12 cellular contexts compared by ENCODE assay signal in the genomic region with DNA sequence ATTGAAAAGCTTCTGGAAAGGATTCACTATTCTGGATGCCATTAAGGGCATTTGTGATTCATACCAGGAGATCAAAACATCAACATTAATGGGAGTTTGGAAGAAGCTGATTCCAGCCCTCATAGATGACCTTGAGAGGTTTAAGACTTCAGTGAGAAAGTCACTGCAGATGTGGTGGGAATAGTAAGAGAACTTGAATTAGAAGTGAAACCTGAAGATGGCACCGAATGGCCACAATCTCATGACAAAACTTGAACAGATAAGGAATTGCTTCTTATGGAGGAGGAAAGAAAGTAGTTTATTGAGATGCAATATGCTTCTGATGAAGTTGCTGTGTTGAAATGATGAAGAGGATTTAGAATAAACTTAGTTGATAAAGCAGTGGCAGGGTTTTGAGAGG.
DNase-seq lines count a peak whose midpoint lies in the region; ATAC-seq and TF ChIP-seq lines count a peak whose summit lies in the region.
"Had no signal": no experiment of that assay in that cellular context is flagged by ENCODE, and none has a peak within 500 bp of the region (broad histone marks: within the 10 kb centered on the region; RNA-seq: fewer than 3 reads in every experiment).

No MANE protein-coding gene starts in this region.

- H3K4me1 Mint-ChIP-seq in activated naive CD8-positive, alpha-beta T cell treated with anti-CD3 and anti-CD28 coated beads, Interleukin-2, amount 50 U/mL, for 24 hours: peaks cover 27% of the 10 kb centered on the region

- H3K27me3 Mint-ChIP-seq in activated naive CD8-positive, alpha-beta T cell treated with anti-CD3 and anti-CD28 coated beads, Interleukin-2, amount 50 U/mL, for 24 hours: no peaks in the 10 kb centered on the region

- peak; percentile 43 for ATAC-seq in GM19395 (IDR thresholded peaks at IDR 0.05; ENCODE audit: unreplicated experiment)
- peak; percentile 35 for ATAC-seq in HG03280 (IDR thresholded peaks at IDR 0.05; ENCODE audit: unreplicated experiment)
- ATAC-seq in activated naive CD8-positive, alpha-beta T cell treated with anti-CD3 and anti-CD28 coated beads, Interleukin-2, amount 50 U/mL, for 24 hours: no peak

- TF ChIP-seq CTCF in GM12864 (IDR thresholded peaks at IDR 0.05; ENCODE audit: low read depth, low read length, missing control alignments): no peak

- peak; percentile 8 for DNase-seq in GM12864 (ENCODE audit: low read depth)
- DNase-seq in activated naive CD8-positive, alpha-beta T cell treated with anti-CD3 and anti-CD28 coated beads, Interleukin-2, amount 50 U/mL, for 24 hours: no peak
- DNase-seq in effector CD8-positive, alpha-beta T cell (lab: John Stamatoyannopoulos, UW): no peak
- no peak for DNase-seq in SIG-M5 treated with dmso at 0.1 percent for 504 hours (lab: John Stamatoyannopoulos, UW; ENCODE audit: unreplicated experiment)
- DNase-seq in NCI-H1048 (lab: John Stamatoyannopoulos, UW): no peak
- DNase-seq in NCI-H2196 (lab: John Stamatoyannopoulos, UW; ENCODE audit: unreplicated experiment): no peak
- DNase-seq: adrenal gland, kidney glomerular epithelial cell, T-helper 9 cell had no signal

- no peaks in the 10 kb centered on the region for H3K36me3 Mint-ChIP-seq in activated naive CD8-positive, alpha-beta T cell treated with anti-CD3 and anti-CD28 coated beads, Interleukin-2, amount 50 U/mL, for 24 hours (ENCODE audit: low read depth)

- H3K27ac Mint-ChIP-seq in activated naive CD8-positive, alpha-beta T cell treated with anti-CD3 and anti-CD28 coated beads, Interleukin-2, amount 50 U/mL, for 24 hours: peak overlapping the region; percentile 57

- peak overlapping the region; percentile 22; the same call in 1 of the 2 replicates for H3K4me3 ChIP-seq in GM12864 (ENCODE audit: low read depth, low read length)
- H3K4me3 ChIP-seq: adrenal gland, esophagus muscularis mucosa had no signal

- peak overlapping the region; percentile 58 for H3K4me3 Mint-ChIP-seq in activated naive CD8-positive, alpha-beta T cell treated with anti-CD3 and anti-CD28 coated beads, Interleukin-2, amount 50 U/mL, for 24 hours

- no peaks in the 10 kb centered on the region for H3K9me3 Mint-ChIP-seq in activated naive CD8-positive, alpha-beta T cell treated with anti-CD3 and anti-CD28 coated beads, Interleukin-2, amount 50 U/mL, for 24 hours
